8 cellular contexts compared by ENCODE assay signal in genomic region chr4:147590249-147590920, GRCh38. TPM values are rescaled to one million over a fixed set of nuclear protein-coding genes. Genes with fewer than 3 reads are reported as not detected.
A peak's percentile ranks its signal among the peaks of the same experiment; 100 is the strongest.
DNase-seq lines count a peak whose midpoint lies in the region; ATAC-seq lines count a peak whose summit lies in the region.

No MANE protein-coding gene starts in this region.

- ATAC-seq in HG03280 (IDR thresholded peaks at IDR 0.05; ENCODE audit: unreplicated experiment), result peak; percentile 52

- H3K4me3 Mint-ChIP-seq in activated naive CD4-positive, alpha-beta T cell treated with anti-CD3 and anti-CD28 coated beads, Interleukin-2, amount 10 ng/mL, durations not matched to agents 7 days and 5 days, result no peak overlapping the region

- H3K27me3 Mint-ChIP-seq in activated naive CD4-positive, alpha-beta T cell treated with anti-CD3 and anti-CD28 coated beads, Interleukin-2, amount 10 ng/mL, durations not matched to agents 7 days and 5 days, result no peaks in the 10 kb centered on the region

- CTCF ChIA-PET in activated naive CD4-positive, alpha-beta T cell treated with anti-CD3 and anti-CD28 coated beads, Interleukin-2, amount 10 ng/mL, durations not matched to agents 7 days and 5 days (lab: Charles Lee), result interaction anchor here (0.6 to 4.9 kb wide), 14 partner anchors 8 to 1354 kb away, joined by 3 to 47 read pairs (median 3); partner anchors contain the start of gene ARHGAP10

- intact Hi-C loops in head of caudate nucleus (cut with DNase I), result no loop called here

- H3K36me3 Mint-ChIP-seq in activated naive CD4-positive, alpha-beta T cell treated with anti-CD3 and anti-CD28 coated beads, Interleukin-2, amount 10 ng/mL, durations not matched to agents 7 days and 5 days, result no peaks in the 10 kb centered on the region

- no peak overlapping the region for H3K27ac Mint-ChIP-seq in activated naive CD4-positive, alpha-beta T cell treated with anti-CD3 and anti-CD28 coated beads, Interleukin-2, amount 10 ng/mL, durations not matched to agents 7 days and 5 days

- H3K9me3 Mint-ChIP-seq in activated naive CD4-positive, alpha-beta T cell treated with anti-CD3 and anti-CD28 coated beads, Interleukin-2, amount 10 ng/mL, durations not matched to agents 7 days and 5 days, result no peaks in the 10 kb centered on the region

- DNase-seq in activated effector memory CD4-positive, alpha-beta T cell treated with anti-CD3 and anti-CD28 coated beads, Interleukin-2, amount 50 U/mL, for 16 hours, result peak; percentile 69
- DNase-seq in activated effector memory CD4-positive, alpha-beta T cell treated with Interleukin-2 at 50 U/mL for 16 hours, result no peak
- DNase-seq in OCI-M1 (lab: John Stamatoyannopoulos, UW) (peak; percentile 86), head of caudate nucleus (peak; percentile 14 to 91 (median 73)), pulmonary artery endothelial cell (ENCODE audit: low read depth, low spot score) (peak; percentile 17), 8988T (no peak)
- peak; percentile 61 for DNase-seq in activated naive CD4-positive, alpha-beta T cell treated with anti-CD3 and anti-CD28 coated beads, Interleukin-2, amount 10 ng/mL, durations not matched to agents 7 days and 5 days

- no peaks in the 10 kb centered on the region for H3K4me1 Mint-ChIP-seq in activated naive CD4-positive, alpha-beta T cell treated with anti-CD3 and anti-CD28 coated beads, Interleukin-2, amount 10 ng/mL, durations not matched to agents 7 days and 5 days

RNA-seq across cellular contexts. Expression of gene TMEM184C, which starts 26.8 kb away (rescaled TPM):
- 27.7 and 54.2 TPM in 2 replicates for total RNA-seq in pulmonary artery endothelial cell

Comparison
In these comparisons a context has a peak if more than half of its experiments do, and no peak if none do; other contexts are left out.
1. DNase-seq: peak in activated effector memory CD4-positive, alpha-beta T cell treated with anti-CD3 and anti-CD28 coated beads, Interleukin-2, amount 50 U/mL, for 16 hours (single experiment), OCI-M1 (single experiment), activated naive CD4-positive, alpha-beta T cell treated with anti-CD3 and anti-CD28 coated beads, Interleukin-2, amount 10 ng/mL, durations not matched to agents 7 days and 5 days (single experiment), head of caudate nucleus (42 of 42) and pulmonary artery endothelial cell (single experiment); none in activated effector memory CD4-positive, alpha-beta T cell treated with Interleukin-2 at 50 U/mL for 16 hours (single experiment) and 8988T (single experiment).